ENCODE assay signal across 9 cellular contexts in genomic region chr10:93440591-93441012, GRCh38. TPM values are rescaled to one million over a fixed set of nuclear protein-coding genes. Genes with fewer than 3 reads are reported as not detected.
DNase-seq lines count a peak whose midpoint lies in the region; ATAC-seq and TF ChIP-seq lines count a peak whose summit lies in the region.
"Had no signal": no experiment of that assay in that cellular context is flagged by ENCODE, and none has a peak within 500 bp of the region (broad histone marks: within the 10 kb centered on the region; RNA-seq: fewer than 3 reads in every experiment).

No MANE protein-coding gene starts in this region.

- no peak overlapping the region for H3K27ac ChIP-seq in GM23338 (ENCODE audit: low read depth)
- H3K27ac ChIP-seq in smooth muscle cell (ENCODE audit: low read depth): peak overlapping the region; percentile 100

- H3K36me3 ChIP-seq in GM23338 (ENCODE audit: insufficient read depth) (no peaks in the 10 kb centered on the region), smooth muscle cell (ENCODE audit: low read depth) (no peaks in the 10 kb centered on the region)

- no peaks in the 10 kb centered on the region for H4K20me1 ChIP-seq in GM23338 (replicated peaks; ENCODE audit: insufficient read depth)
- no peaks in the 10 kb centered on the region for H4K20me1 ChIP-seq in smooth muscle cell (ENCODE audit: low read depth)

- H3K27ac Mint-ChIP-seq in GM23338: peak overlapping the region; percentile 5; the same call in 1 of the 2 replicates
- peak overlapping the region; percentile 15 for H3K27ac Mint-ChIP-seq in glutamatergic neuron (ENCODE audit: unreplicated experiment)
- no peak overlapping the region for H3K27ac Mint-ChIP-seq in activated CD8-positive, alpha-beta T cell treated with anti-CD3 and anti-CD28 coated beads for 36 hours
- H3K27ac Mint-ChIP-seq in activated naive CD8-positive, alpha-beta T cell treated with anti-CD3 and anti-CD28 coated beads for 36 hours: no peak overlapping the region

- H2AFZ ChIP-seq in GM23338 (no peak overlapping the region), smooth muscle cell (ENCODE audit: low read depth) (no peak overlapping the region)

- ATAC-seq in GM23338: no peak
- peak; percentile 10; the same call in 2 of the 3 replicates for ATAC-seq in SK-N-SH treated with all-trans-retinoic acid at 6 μM for 48 hours
- ATAC-seq in activated CD8-positive, alpha-beta T cell treated with anti-CD3 and anti-CD28 coated beads for 36 hours: no peak

- H3K4me1 ChIP-seq in GM23338 (ENCODE audit: insufficient read depth): peaks cover 34% of the 10 kb centered on the region
- peaks cover 48% of the 10 kb centered on the region for H3K4me1 ChIP-seq in smooth muscle cell (ENCODE audit: low read depth)

- H3F3A ChIP-seq in GM23338 (replicated peaks; ENCODE audit: low read depth): peaks cover 12% of the 10 kb centered on the region; the same call in 1 of the 2 replicates
- H3F3A ChIP-seq in smooth muscle cell (ENCODE audit: low read depth): peaks cover 27% of the 10 kb centered on the region

- H3K9ac ChIP-seq in smooth muscle cell (ENCODE audit: low read depth): no peak overlapping the region

- H3K4me2 ChIP-seq in GM23338: no peak overlapping the region
- H3K4me2 ChIP-seq in smooth muscle cell: no peak overlapping the region

- H3K36me3 Mint-ChIP-seq in GM23338 (ENCODE audit: low read depth): no peaks in the 10 kb centered on the region
- no peaks in the 10 kb centered on the region for H3K36me3 Mint-ChIP-seq in glutamatergic neuron (ENCODE audit: unreplicated experiment)
- no peaks in the 10 kb centered on the region for H3K36me3 Mint-ChIP-seq in activated CD8-positive, alpha-beta T cell treated with anti-CD3 and anti-CD28 coated beads for 36 hours (ENCODE audit: low read depth)
- peaks cover 4% of the 10 kb centered on the region for H3K36me3 Mint-ChIP-seq in activated naive CD8-positive, alpha-beta T cell treated with anti-CD3 and anti-CD28 coated beads for 36 hours

- no peak overlapping the region for H3K4me3 Mint-ChIP-seq in GM23338
- H3K4me3 Mint-ChIP-seq in glutamatergic neuron (ENCODE audit: unreplicated experiment): no peak overlapping the region
- H3K4me3 Mint-ChIP-seq in activated CD8-positive, alpha-beta T cell treated with anti-CD3 and anti-CD28 coated beads for 36 hours: no peak overlapping the region
- H3K4me3 Mint-ChIP-seq in activated naive CD8-positive, alpha-beta T cell treated with anti-CD3 and anti-CD28 coated beads for 36 hours: no peak overlapping the region

- CTCF ChIA-PET in activated CD8-positive, alpha-beta T cell treated with anti-CD3 and anti-CD28 coated beads for 36 hours (lab: Charles Lee): interaction anchor here (1.1 to 1.5 kb wide), 3 partner anchors 23 to 71 kb away, joined by 4 read pairs; no protein-coding TSS in a partner anchor

- intact Hi-C loops in posterior cingulate gyrus (cut with DNase I): no loop called here
- intact Hi-C loops in activated CD8-positive, alpha-beta T cell treated with anti-CD3 and anti-CD28 coated beads for 36 hours (cut with micrococcal nuclease): no loop called here

- POLR2A ChIA-PET in activated CD8-positive, alpha-beta T cell treated with anti-CD3 and anti-CD28 coated beads for 36 hours (lab: Charles Lee): interaction anchor here (1.0 kb wide), 1 partner anchor 74 kb away, joined by 3 read pairs; no protein-coding TSS in a partner anchor

- no peaks in the 10 kb centered on the region for H3K27me3 ChIP-seq in GM23338 (ENCODE audit: insufficient read depth)
- no peaks in the 10 kb centered on the region for H3K27me3 ChIP-seq in smooth muscle cell (ENCODE audit: low read depth)

- H3K4me3 ChIP-seq in GM23338 (no peak overlapping the region), smooth muscle cell (no peak overlapping the region)

- no peaks in the 10 kb centered on the region for H3K9me3 ChIP-seq in smooth muscle cell (replicated peaks; ENCODE audit: low read depth)

- H3K9me2 ChIP-seq in GM23338 (ENCODE audit: insufficient read depth): no peaks in the 10 kb centered on the region

- no peaks in the 10 kb centered on the region; the same call in 2 of the 3 replicates for H3K9me3 Mint-ChIP-seq in GM23338
- peaks cover 4% of the 10 kb centered on the region for H3K9me3 Mint-ChIP-seq in glutamatergic neuron (ENCODE audit: unreplicated experiment)
- no peaks in the 10 kb centered on the region for H3K9me3 Mint-ChIP-seq in activated CD8-positive, alpha-beta T cell treated with anti-CD3 and anti-CD28 coated beads for 36 hours
- no peaks in the 10 kb centered on the region for H3K9me3 Mint-ChIP-seq in activated naive CD8-positive, alpha-beta T cell treated with anti-CD3 and anti-CD28 coated beads for 36 hours

- TF ChIP-seq CTCF in GM23338 (conservative IDR thresholded peaks at IDR 0.05; ENCODE audit: low read depth in 2 of 2) (no peak), glutamatergic neuron (IDR thresholded peaks at IDR 0.05; ENCODE audit: partially characterized antibody, unreplicated experiment) (no peak), smooth muscle cell (IDR thresholded peaks at IDR 0.05; ENCODE audit: borderline replicate concordance, insufficient read depth, poor library complexity, severe bottlenecking) (no peak)
- no peak for TF ChIP-seq CTCF in activated CD8-positive, alpha-beta T cell treated with anti-CD3 and anti-CD28 coated beads for 36 hours (IDR thresholded peaks at IDR 0.05)

- H3K27me3 Mint-ChIP-seq in GM23338 (ENCODE audit: insufficient read depth, low read depth, poor library complexity) (peaks cover 15% of the 10 kb centered on the region), glutamatergic neuron (ENCODE audit: unreplicated experiment) (no peaks in the 10 kb centered on the region)
- no peaks in the 10 kb centered on the region for H3K27me3 Mint-ChIP-seq in activated CD8-positive, alpha-beta T cell treated with anti-CD3 and anti-CD28 coated beads for 36 hours
- H3K27me3 Mint-ChIP-seq in activated naive CD8-positive, alpha-beta T cell treated with anti-CD3 and anti-CD28 coated beads for 36 hours: no peaks in the 10 kb centered on the region

- 10% methylated on average over 2 of the region's 2 CpGs for WGBS in smooth muscle cell (ENCODE audit: low lambda C conversion rate)

- H3K79me2 ChIP-seq in GM23338 (replicated peaks; ENCODE audit: insufficient read depth): no peaks in the 10 kb centered on the region
- peaks cover 9% of the 10 kb centered on the region for H3K79me2 ChIP-seq in smooth muscle cell (ENCODE audit: low read depth)

- H3K4me1 Mint-ChIP-seq in GM23338 (peaks cover 73% of the 10 kb centered on the region), glutamatergic neuron (ENCODE audit: low read depth, unreplicated experiment) (peaks cover 24% of the 10 kb centered on the region)
- no peaks in the 10 kb centered on the region for H3K4me1 Mint-ChIP-seq in activated CD8-positive, alpha-beta T cell treated with anti-CD3 and anti-CD28 coated beads for 36 hours (ENCODE audit: low read depth)
- peaks cover 2% of the 10 kb centered on the region for H3K4me1 Mint-ChIP-seq in activated naive CD8-positive, alpha-beta T cell treated with anti-CD3 and anti-CD28 coated beads for 36 hours

- DNase-seq in GM23338 (ENCODE audit: low spot score) (no peak), glutamatergic neuron (no peak), smooth muscle cell (lab: John Stamatoyannopoulos, UW; ENCODE audit: unreplicated experiment) (no peak), posterior cingulate gyrus (no peak), NCI-H1694 (lab: John Stamatoyannopoulos, UW) (no peak)
- no peak for DNase-seq in activated CD8-positive, alpha-beta T cell treated with anti-CD3 and anti-CD28 coated beads for 36 hours
- no peak for DNase-seq in activated naive CD8-positive, alpha-beta T cell treated with anti-CD3 and anti-CD28 coated beads for 36 hours
- DNase-seq: activated CD8-positive, alpha-beta memory T cell treated with anti-CD3 and anti-CD28 coated beads for 24 hours had no signal

TF ChIP-seq in GM23338, 12 proteins besides CTCF, POLR2A, EP300 and RAD21 (continues in another document):
- no peak for TF ChIP-seq JUNB (IDR thresholded peaks at IDR 0.05; ENCODE audit: unreplicated experiment)
- TF ChIP-seq CREB1 (CRISPR knock-in tag; IDR thresholded peaks at IDR 0.05; ENCODE audit: low read depth): no peak
- TF ChIP-seq POLR2AphosphoS5 (IDR thresholded peaks at IDR 0.05; ENCODE audit: low read depth): no peak
- TF ChIP-seq NANOG (IDR thresholded peaks at IDR 0.05; ENCODE audit: borderline replicate concordance): no peak
- no peak for TF ChIP-seq EZH2 (IDR thresholded peaks at IDR 0.05; ENCODE audit: low read depth, unreplicated experiment)

TF ChIP-seq in SK-N-SH treated with all-trans-retinoic acid at 6 μM for 48 hours, 23 proteins besides CTCF, POLR2A, EP300 and RAD21 (continues in another document):
- TF ChIP-seq TCF4 (CRISPR knock-in tag; IDR thresholded peaks at IDR 0.05; ENCODE audit: borderline replicate concordance) (no peak), GLIS3 (CRISPR knock-in tag; IDR thresholded peaks at IDR 0.05) (no peak), ISL1 (CRISPR knock-in tag; IDR thresholded peaks at IDR 0.05) (no peak; the same call in 1 of the 2 replicates), ESRRG (CRISPR knock-in tag; IDR thresholded peaks at IDR 0.05) (no peak)

RNA-seq across cellular contexts. Expression of gene MYOF, which starts 41.5 kb away (rescaled TPM):
- total RNA-seq in GM23338 (2014; rRNA removed; shearing (Covaris generic)): 0.54 and 1.4 TPM in 2 replicates
- polyA plus RNA-seq in GM23338 (2016; fragmentation: Nextera tagmentation; extraction: Ambion mirVana): 0.45 and 0.82 TPM in 2 replicates
- total RNA-seq in glutamatergic neuron (ENCODE audit: unreplicated experiment): 0.42 TPM
- 99.5 and 99.6 TPM in 2 replicates for total RNA-seq in smooth muscle cell
- 29.6 and 45.1 TPM in 2 replicates for polyA plus RNA-seq in smooth muscle cell
- total RNA-seq in activated CD8-positive, alpha-beta T cell treated with anti-CD3 and anti-CD28 coated beads for 36 hours: 1 to 10 TPM; 4.9 to 5.4 TPM
- total RNA-seq in activated naive CD8-positive, alpha-beta T cell treated with anti-CD3 and anti-CD28 coated beads for 36 hours: 10 to 100 TPM; 22.1 to 22.8 TPM

RNA-seq across cellular contexts. Expression of gene CEP55, which starts 55.8 kb away (rescaled TPM):
- total RNA-seq in GM23338 (2014; rRNA removed; shearing (Covaris generic)): 15.0 and 22.4 TPM in 2 replicates
- 12.4 and 13.2 TPM in 2 replicates for polyA plus RNA-seq in GM23338 (2016; fragmentation: Nextera tagmentation; extraction: Ambion mirVana)
- total RNA-seq in glutamatergic neuron (ENCODE audit: unreplicated experiment): 6.0 TPM
- 6.5 and 9.3 TPM in 2 replicates for total RNA-seq in smooth muscle cell
- polyA plus RNA-seq in smooth muscle cell: 5.4 and 6.8 TPM in 2 replicates
- total RNA-seq in activated CD8-positive, alpha-beta T cell treated with anti-CD3 and anti-CD28 coated beads for 36 hours: 10 to 100 TPM; 44.6 to 45.0 TPM
- total RNA-seq in activated naive CD8-positive, alpha-beta T cell treated with anti-CD3 and anti-CD28 coated beads for 36 hours: 10 to 100 TPM; 47.6 to 52.0 TPM

Comparison
In these comparisons a context has a peak if more than half of its experiments do, and no peak if none do; other contexts are left out.
1. H3K27ac Mint-ChIP-seq: peak in GM23338 (single experiment) and glutamatergic neuron (single experiment); none in activated CD8-positive, alpha-beta T cell treated with anti-CD3 and anti-CD28 coated beads for 36 hours (single experiment) and activated naive CD8-positive, alpha-beta T cell treated with anti-CD3 and anti-CD28 coated beads for 36 hours (single experiment).